ENCODE assay signal across 11 cellular contexts in genomic region chr11:45264839-45265515, GRCh38. TPM values are rescaled to one million over a fixed set of nuclear protein-coding genes. Genes with fewer than 3 reads are reported as not detected.
DNase-seq lines count a peak whose midpoint lies in the region; ATAC-seq, FAIRE-seq and TF ChIP-seq lines count a peak whose summit lies in the region.
"Had no signal": no experiment of that assay in that cellular context is flagged by ENCODE, and none has a peak within 500 bp of the region (broad histone marks: within the 10 kb centered on the region; RNA-seq: fewer than 3 reads in every experiment).

No MANE protein-coding gene starts in this region.

- H3K27me3 ChIP-seq in SJSA1 (replicated peaks) (no peaks in the 10 kb centered on the region), skeletal muscle satellite cell (ENCODE audit: control insufficient read depth, insufficient read depth, low read length) (peaks cover 12% of the 10 kb centered on the region)

- no peaks in the 10 kb centered on the region for H3K36me3 ChIP-seq in SJSA1
- H3K36me3 ChIP-seq in skeletal muscle satellite cell (ENCODE audit: insufficient read depth, low read length) = no peaks in the 10 kb centered on the region
- H3K36me3 ChIP-seq: tibial artery had no signal

- H3K4me3 ChIP-seq in SJSA1 (no peak overlapping the region), fibroblast of pulmonary artery (replicated peaks; ENCODE audit: low read depth, low read length) (no peak overlapping the region), skeletal muscle satellite cell (ENCODE audit: low read length) (peak overlapping the region; percentile 38)
- H3K4me3 ChIP-seq: tibial artery had no signal

- no peak for FAIRE-seq in H54 (lab: Jason Lieb, UNC)

- TF ChIP-seq CTCF in fibroblast of pulmonary artery (IDR thresholded peaks at IDR 0.05; ENCODE audit: low read length, missing control alignments) = no peak

- ATAC-seq in HG03571 (IDR thresholded peaks at IDR 0.05; ENCODE audit: unreplicated experiment) = no peak
- ATAC-seq in HG02938 (IDR thresholded peaks at IDR 0.05; ENCODE audit: unreplicated experiment) = no peak
- ATAC-seq in Right ventricle myocardium inferior = no peak

- no peaks in the 10 kb centered on the region for H3K9me3 ChIP-seq in SJSA1 (replicated peaks)
- peaks cover 3% of the 10 kb centered on the region for H3K9me3 ChIP-seq in skeletal muscle satellite cell (replicated peaks; ENCODE audit: low read length)
- H3K9me3 ChIP-seq: tibial artery had no signal

- 0 out of 2 replicates have a peak overlapping the region, but pooled peaks have one; percentile 7 for H3K27ac ChIP-seq in SJSA1
- H3K27ac ChIP-seq: tibial artery had no signal

- DNase-seq in H54 (ENCODE audit: insufficient read length, low spot score) (peak; percentile 76), SJSA1 (ENCODE audit: low read depth in 1 of 2, low spot score in 2 of 2) (peak; percentile 71 to 81), fibroblast of pulmonary artery (ENCODE audit: low read depth) (peak; percentile 87), Right ventricle myocardium inferior (ENCODE audit: missing footprints) (no peak)
- no peak for DNase-seq in activated CD4-positive, CD25-positive, alpha-beta regulatory T cell treated with anti-CD3 and anti-CD28 coated beads, Interleukin-2, amount 50 U/mL, for 72 hours
- DNase-seq: activated CD8-positive, alpha-beta memory T cell treated with anti-CD3 and anti-CD28 coated beads, Interleukin-2, amount 50 U/mL, for 48 hours; occipital lobe; tibial artery had no signal

- H3K4me1 ChIP-seq in SJSA1 (replicated peaks) = peaks cover 17% of the 10 kb centered on the region
- H3K4me1 ChIP-seq in skeletal muscle satellite cell (ENCODE audit: control insufficient read depth, insufficient read depth, low read length) = peaks cover 35% of the 10 kb centered on the region

- H3K4me2 ChIP-seq in skeletal muscle satellite cell (ENCODE audit: low read length) = peak overlapping the region; percentile 67

- no peak overlapping the region for H3K9ac ChIP-seq in skeletal muscle satellite cell (ENCODE audit: low read depth, low read length)

- TF ChIP-seq POLR2A in H54 (IDR thresholded peaks at IDR 0.05; ENCODE audit: low read depth, low read length) = no peak

- intact Hi-C loops in Right ventricle myocardium inferior (cut with DNase I) = no loop called here

RNA-seq across cellular contexts. Expression of gene SYT13, which starts 21.2 kb away (rescaled TPM):
- not detected in 2 replicates for total RNA-seq in SJSA1 (2014; rRNA removed; shearing (Covaris generic))
- not detected in 2 replicates for total RNA-seq in skeletal muscle satellite cell (2012; rRNA removed)
- 7.0 TPM for total RNA-seq in Right ventricle myocardium inferior

Comparison
In these comparisons a context has a peak if more than half of its experiments do, and no peak if none do; other contexts are left out.
1. DNase-seq: peak in H54 (single experiment), SJSA1 (2 of 2) and fibroblast of pulmonary artery (single experiment); none in activated CD4-positive, CD25-positive, alpha-beta regulatory T cell treated with anti-CD3 and anti-CD28 coated beads, Interleukin-2, amount 50 U/mL, for 72 hours (single experiment) and Right ventricle myocardium inferior (single experiment).